8 cellular contexts compared by ENCODE assay signal in genomic region chr9:27573699-27574265, GRCh38. TPM values are rescaled to one million over a fixed set of nuclear protein-coding genes. Genes with fewer than 3 reads are reported as not detected.
DNase-seq lines count a peak whose midpoint lies in the region; ATAC-seq and TF ChIP-seq lines count a peak whose summit lies in the region.

No MANE protein-coding gene starts in this region.

- ATAC-seq in GM21360 (IDR thresholded peaks at IDR 0.05; ENCODE audit: unreplicated experiment): peak; percentile 78

- H3K4me3 Mint-ChIP-seq in endodermal cell: peak overlapping the region; percentile 88

- WGBS in endodermal cell (ENCODE audit: insufficient coverage in 1 of 2, insufficient read length in 1 of 2), 2 experiments: 2 to 5% methylated on average over 15 to 30 of the region's 30 CpGs
- no CpG with 5 or more reads among the region's 30 CpGs for WGBS in mesendoderm (ENCODE audit: extremely low coverage, insufficient coverage, low lambda C conversion rate)

- H3K9ac ChIP-seq in endodermal cell (ENCODE audit: extremely low read depth, low read length, poor library complexity, severe bottlenecking): peak overlapping the region; percentile 59
- peak overlapping the region; percentile 62 for H3K9ac ChIP-seq in mesendoderm (ENCODE audit: low read length)

- H3K79me1 ChIP-seq in mesendoderm (ENCODE audit: low read length): peaks cover 2% of the 10 kb centered on the region

- H3K4me1 Mint-ChIP-seq in endodermal cell: peaks cover 15% of the 10 kb centered on the region

- H3K4me3 ChIP-seq in endodermal cell (ENCODE audit: low read length) (peak overlapping the region; percentile 96), mesendoderm (ENCODE audit: low read length) (peak overlapping the region; percentile 47)

- H3K79me2 ChIP-seq in mesendoderm (ENCODE audit: control insufficient read depth, insufficient read depth, low read length): no peaks in the 10 kb centered on the region

- no peaks in the 10 kb centered on the region for H3K4me1 ChIP-seq in endodermal cell (ENCODE audit: control insufficient read depth, insufficient read depth, low read length)
- H3K4me1 ChIP-seq in mesendoderm (ENCODE audit: control insufficient read depth, low read depth, low read length): no peaks in the 10 kb centered on the region

- H3K36me3 Mint-ChIP-seq in endodermal cell (ENCODE audit: low read depth): no peaks in the 10 kb centered on the region

- no peak overlapping the region for H3K4ac ChIP-seq in mesendoderm (ENCODE audit: low read depth, low read length)

- TF ChIP-seq CTCF in endodermal cell (conservative IDR thresholded peaks at IDR 0.05): no peak

- no peak overlapping the region for H4K5ac ChIP-seq in mesendoderm (ENCODE audit: low read length)

- H3K27ac ChIP-seq in endodermal cell (ENCODE audit: low read depth, low read length): peak overlapping the region; percentile 92
- peak overlapping the region; percentile 77 for H3K27ac ChIP-seq in mesendoderm (ENCODE audit: low read depth, low read length)

- DNase-seq in COLO668 (lab: John Stamatoyannopoulos, UW; ENCODE audit: unreplicated experiment) (peak; percentile 97), HT-29 (ENCODE audit: low spot score) (peak; percentile 97), endodermal cell (peak; percentile 97), mesendoderm (peak; percentile 100)
- DNase-seq in NK-92 treated with Interleukin-12 subunit alpha and Interleukin-12 subunit beta, amount 100 ng/mL, for 24 hours (lab: John Stamatoyannopoulos, UW): peak; percentile 96
- DNase-seq in activated CD8-positive, alpha-beta memory T cell treated with anti-CD3 and anti-CD28 coated beads, Interleukin-2, amount 50 U/mL, for 24 hours (ENCODE audit: extremely low read depth): peak; percentile 99
- DNase-seq in stimulated activated CD8-positive, alpha-beta memory T cell treated with anti-CD3 and anti-CD28 coated beads, Interleukin-12 subunit alpha, Interleukin-12 subunit beta, amount 100 ng/mL, for 4 hours (ENCODE audit: low read depth): peak; percentile 87

- H3K27me3 ChIP-seq in endodermal cell (ENCODE audit: control insufficient read depth, insufficient read depth, low read length, poor library complexity, severe bottlenecking) (no peaks in the 10 kb centered on the region), mesendoderm (ENCODE audit: insufficient read depth, low read length, poor library complexity) (no peaks in the 10 kb centered on the region)

- H2BK5ac ChIP-seq in mesendoderm (ENCODE audit: low read length): no peak overlapping the region

- H2BK120ac ChIP-seq in mesendoderm (ENCODE audit: low read depth, low read length): no peak overlapping the region

- H3K27me3 Mint-ChIP-seq in endodermal cell (ENCODE audit: insufficient read depth): peaks cover 5% of the 10 kb centered on the region

- no peak overlapping the region for H2BK15ac ChIP-seq in mesendoderm (replicated peaks; ENCODE audit: low read depth)

- peak overlapping the region; percentile 51 for H3K4me2 ChIP-seq in mesendoderm (ENCODE audit: low read length)

- H3K27ac Mint-ChIP-seq in endodermal cell: peak overlapping the region; percentile 99

- peaks cover 12% of the 10 kb centered on the region for H3K9me3 Mint-ChIP-seq in endodermal cell

- H3K56ac ChIP-seq in mesendoderm (ENCODE audit: low read length): peak overlapping the region; percentile 81

- no peak overlapping the region for H3K23ac ChIP-seq in mesendoderm (ENCODE audit: low read length)

- H3K18ac ChIP-seq in mesendoderm (ENCODE audit: low read length): no peak overlapping the region

- H3K9me3 ChIP-seq in endodermal cell (ENCODE audit: control insufficient read depth, low read length): peaks cover 7% of the 10 kb centered on the region

- H4K8ac ChIP-seq in mesendoderm (ENCODE audit: low read depth, low read length): no peak overlapping the region

- H2AK5ac ChIP-seq in mesendoderm (ENCODE audit: low read length): no peak overlapping the region

- H3K36me3 ChIP-seq in endodermal cell (ENCODE audit: control insufficient read depth, insufficient read depth, low read length): no peaks in the 10 kb centered on the region
- H3K36me3 ChIP-seq in mesendoderm (ENCODE audit: control insufficient read depth, insufficient read depth, low read length): no peaks in the 10 kb centered on the region

RNA-seq across cellular contexts. Expression of gene C9orf72, which starts 0.5 kb away (rescaled TPM):
- 2.4 and 3.5 TPM in 2 replicates for total RNA-seq in HT-29 (2014; rRNA removed; shearing (Covaris generic))
- total RNA-seq in endodermal cell: 10 to 100 TPM; 19.4 to 26.4 TPM
- 30.0 TPM for polyA plus RNA-seq in endodermal cell (2013, experiment 1 of 2)
- 27.4 TPM for polyA plus RNA-seq in endodermal cell (2013, experiment 2 of 2)
- polyA plus RNA-seq in mesendoderm (2013, experiment 1 of 2): 8.1 TPM
- polyA plus RNA-seq in mesendoderm (2013, experiment 2 of 2): 8.6 TPM

RNA-seq across cellular contexts. Expression of gene MOB3B, which starts 44.2 kb away (rescaled TPM):
- 3.1 TPM in 2 replicates for total RNA-seq in HT-29 (2014; rRNA removed; shearing (Covaris generic))
- 1 to 10 TPM; 5.6 to 6.2 TPM for total RNA-seq in endodermal cell
- polyA plus RNA-seq in endodermal cell (2013, experiment 1 of 2): 5.8 TPM
- 6.0 TPM for polyA plus RNA-seq in endodermal cell (2013, experiment 2 of 2)
- polyA plus RNA-seq in mesendoderm (2013, experiment 1 of 2): 5.9 TPM
- 6.1 TPM for polyA plus RNA-seq in mesendoderm (2013, experiment 2 of 2)

RNA-seq across cellular contexts. Expression of gene IFNK, which starts 49.7 kb away (rescaled TPM):
- not detected in 2 replicates for total RNA-seq in HT-29 (2014; rRNA removed; shearing (Covaris generic))
- total RNA-seq in endodermal cell: not detected
- not detected for polyA plus RNA-seq in endodermal cell (2013, experiment 1 of 2)
- polyA plus RNA-seq in endodermal cell (2013, experiment 2 of 2): not detected
- polyA plus RNA-seq in mesendoderm (2013, experiment 1 of 2): not detected
- not detected for polyA plus RNA-seq in mesendoderm (2013, experiment 2 of 2)

Comparison
In these comparisons a context has a peak if more than half of its experiments do, and no peak if none do; other contexts are left out.
1. Peak in every context shown above with its lines: DNase-seq, ATAC-seq, H3K4me3 ChIP-seq and H3K27ac ChIP-seq.